18 cellular contexts compared by ENCODE assay signal in the genomic region with DNA sequence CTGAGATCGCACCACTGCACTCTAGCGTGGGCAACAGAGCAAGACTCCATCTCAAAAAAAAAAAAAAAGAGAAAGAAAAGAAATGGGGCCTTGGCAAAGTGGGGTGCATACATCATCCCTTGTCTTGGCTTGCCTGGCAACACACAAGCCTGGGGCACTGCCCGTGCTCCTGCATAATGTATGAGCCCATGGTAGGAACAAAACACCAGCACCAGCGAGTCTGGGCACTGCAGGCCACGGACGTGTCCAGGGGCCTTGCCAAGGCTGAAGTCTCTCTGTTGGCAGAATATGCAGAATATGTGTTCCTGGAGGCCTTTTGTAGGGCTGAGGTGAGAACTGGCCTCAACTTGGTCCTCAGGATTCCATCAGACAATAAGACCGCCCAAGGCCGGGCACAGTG. TPM values are rescaled to one million over a fixed set of nuclear protein-coding genes. Genes with fewer than 3 reads are reported as not detected.
DNase-seq lines count a peak whose midpoint lies in the region; TF ChIP-seq lines count a peak whose summit lies in the region.
"Had no signal": no experiment of that assay in that cellular context is flagged by ENCODE, and none has a peak within 500 bp of the region (broad histone marks: within the 10 kb centered on the region; RNA-seq: fewer than 3 reads in every experiment).

No MANE protein-coding gene starts in this region.

- H3K27me3 ChIP-seq in dorsolateral prefrontal cortex (no peaks in the 10 kb centered on the region), mesenchymal stem cell (ENCODE audit: control insufficient read depth in 1 of 2, insufficient read depth in 1 of 2, low read length in 2 of 2) (peaks cover 4 to 5% of the 10 kb centered on the region in 2 experiments), tibial nerve (no peaks in the 10 kb centered on the region)
- H3K27me3 ChIP-seq: BLaER1 treated with 17β-estradiol and CSF1 and Interleukin-3, amounts not matched to agents 10 nM and 100 nM; Peyer's patch had no signal

- WGBS in mesenchymal stem cell, result 95% methylated on average over 8 of the region's 8 CpGs
- WGBS in tibial nerve, 2 donors, result 90 to 91% methylated on average over 8 of the region's 8 CpGs

- no peak for TF ChIP-seq CTCF in dorsolateral prefrontal cortex (IDR thresholded peaks at IDR 0.05 in 54 of 56, conservative IDR thresholded peaks at IDR 0.05 in 2 of 56; ENCODE audit: low read depth in 1 of 56, partially characterized antibody in 56 of 56)
- TF ChIP-seq CTCF in tibial nerve (IDR thresholded peaks at IDR 0.05), result no peak
- TF ChIP-seq CTCF in OCI-LY7 (conservative IDR thresholded peaks at IDR 0.05; ENCODE audit: low read length), result no peak

- CTCF ChIA-PET in OCI-LY7 (lab: Charles Lee; ENCODE audit: unreplicated experiment), result interaction anchor here (2.6 kb wide), 1 partner anchor 17 kb away, joined by 7 read pairs; no protein-coding TSS in a partner anchor

- no peaks in the 10 kb centered on the region for H3K9me3 Mint-ChIP-seq in IgD-negative memory B cell

- DNase-seq in dorsolateral prefrontal cortex (peak in 6 of 10 donors; percentile 63 to 80 (median 74)), mesenchymal stem cell (no peak), posterior vena cava (ENCODE audit: low spot score) (peak; percentile 67), tibial nerve (ENCODE audit: low spot score in 2 of 2) (no peak), OCI-LY7 (ENCODE audit: low spot score) (no peak), SKM-1 treated with dmso at 0.1 percent for 144 hours (lab: John Stamatoyannopoulos, UW; ENCODE audit: unreplicated experiment) (no peak), NCI-H2029 treated with DMSO at 0.1 percent for 48 hours (lab: John Stamatoyannopoulos, UW) (no peak)
- DNase-seq: GOT3, NCI-H1436 treated with DMSO at 0.1 percent for 48 hours, NCI-H2081 treated with DMSO at 0.1 percent for 48 hours, NCI-H524 treated with DMSO at 0.1 percent for 48 hours, Peyer's patch, Right ventricle myocardium superior had no signal

- peak overlapping the region; percentile 12 for H2BK15ac ChIP-seq in mesenchymal stem cell (ENCODE audit: low read depth, poor library complexity, severe bottlenecking)

- H3K23ac ChIP-seq in mesenchymal stem cell (ENCODE audit: low read length in 2 of 2), result peak overlapping the region in 1 of 2 experiments; percentile 5

- peaks cover 3% of the 10 kb centered on the region for H3K36me3 Mint-ChIP-seq in IgD-negative memory B cell

- POLR2A ChIA-PET in OCI-LY7 (lab: Charles Lee), result no interaction called here

- H3K4me2 ChIP-seq in mesenchymal stem cell (ENCODE audit: low read length, poor library complexity, severe bottlenecking) (no peak overlapping the region), OCI-LY7 (ENCODE audit: low read length) (no peak overlapping the region)
- H3K4me2 ChIP-seq: BLaER1 treated with 17β-estradiol and CSF1 and Interleukin-3, amounts not matched to agents 10 nM and 100 nM; KMS-11 had no signal

- no peak overlapping the region for H2BK120ac ChIP-seq in mesenchymal stem cell (ENCODE audit: low read depth, low read length)

- peaks cover 3% of the 10 kb centered on the region for H3K27me3 Mint-ChIP-seq in IgD-negative memory B cell

- H3K79me2 ChIP-seq in OCI-LY7 (ENCODE audit: insufficient read depth, low read depth, low read length), result no peaks in the 10 kb centered on the region

- H3K4me3 Mint-ChIP-seq in IgD-negative memory B cell, result peak overlapping the region in 1 of 4 donors; percentile 85

- H2BK5ac ChIP-seq in mesenchymal stem cell (ENCODE audit: low read depth, low read length, poor library complexity, severe bottlenecking), result no peak overlapping the region

- H3K18ac ChIP-seq in mesenchymal stem cell (ENCODE audit: low read depth in 1 of 2, low read length in 2 of 2), result no peak overlapping the region

- TF ChIP-seq POLR2A in tibial nerve (IDR thresholded peaks at IDR 0.05), result no peak

- intact Hi-C loops in dorsolateral prefrontal cortex (cut with DNase I), result no loop called here
- intact Hi-C loops in posterior vena cava (cut with DNase I), result no loop called here
- intact Hi-C loops in OCI-LY7 (cut with micrococcal nuclease; ENCODE audit: unreplicated experiment), result no loop called here

- H3K9me2 ChIP-seq in OCI-LY7 (ENCODE audit: insufficient read depth, low read length), result no peaks in the 10 kb centered on the region

- H3K4me1 ChIP-seq in mesenchymal stem cell (ENCODE audit: control insufficient read depth, insufficient read depth, low read depth, low read length) (peaks cover 7% of the 10 kb centered on the region), tibial nerve (peaks cover 0 to 24% (median 13%) of the 10 kb centered on the region in 4 donors), OCI-LY7 (ENCODE audit: insufficient read depth, low read length, poor library complexity, severe bottlenecking) (peaks cover 21% of the 10 kb centered on the region)

- no peak overlapping the region for H2BK12ac ChIP-seq in mesenchymal stem cell (ENCODE audit: low read length in 2 of 2)

- H3K9ac ChIP-seq in mesenchymal stem cell (ENCODE audit: low read length), result no peak overlapping the region
- H3K9ac ChIP-seq: BLaER1 treated with 17β-estradiol and CSF1 and Interleukin-3, amounts not matched to agents 10 nM and 100 nM; KMS-11 had no signal

- TF ChIP-seq EP300 in tibial nerve (IDR thresholded peaks at IDR 0.05), result no peak

- H3K79me1 ChIP-seq in mesenchymal stem cell (replicated peaks; ENCODE audit: low read length, poor library complexity, severe bottlenecking), result peaks cover 7% of the 10 kb centered on the region

- H3K14ac ChIP-seq in mesenchymal stem cell (ENCODE audit: low read length in 2 of 2), result no peak overlapping the region

- no peak overlapping the region for H2AK5ac ChIP-seq in mesenchymal stem cell (ENCODE audit: low read length, severe bottlenecking)

- H3K4me3 ChIP-seq in dorsolateral prefrontal cortex (no peak overlapping the region), mesenchymal stem cell (ENCODE audit: insufficient read depth in 1 of 2, low read depth in 1 of 2, low read length in 2 of 2) (no peak overlapping the region), tibial nerve (no peak overlapping the region), OCI-LY7 (ENCODE audit: low read depth, low read length, poor library complexity, severe bottlenecking) (no peak overlapping the region)
- H3K4me3 ChIP-seq: BLaER1 treated with 17β-estradiol and CSF1 and Interleukin-3, amounts not matched to agents 10 nM and 100 nM; Peyer's patch had no signal

- H3K27ac Mint-ChIP-seq in IgD-negative memory B cell, result peak overlapping the region; percentile 31 to 99 (median 33)

- no peak overlapping the region for H4K8ac ChIP-seq in mesenchymal stem cell (ENCODE audit: low read length)

- H3K4me1 Mint-ChIP-seq in IgD-negative memory B cell, result peaks cover 7 to 9% (median 7%) of the 10 kb centered on the region in 3 donors

- no peak overlapping the region for H3K4ac ChIP-seq in mesenchymal stem cell (ENCODE audit: low read depth in 1 of 2, low read length in 2 of 2)

- peak overlapping the region in 36 of 59 donors; percentile 1 to 78 (median 56) for H3K27ac ChIP-seq in dorsolateral prefrontal cortex
- no peak overlapping the region for H3K27ac ChIP-seq in mesenchymal stem cell (ENCODE audit: low read length, poor library complexity, severe bottlenecking)
- H3K27ac ChIP-seq in tibial nerve, result no peak overlapping the region
- H3K27ac ChIP-seq in OCI-LY7 (ENCODE audit: low read depth, low read length, poor library complexity, severe bottlenecking), result no peak overlapping the region
- H3K27ac ChIP-seq: BLaER1 treated with 17β-estradiol and CSF1 and Interleukin-3, amounts not matched to agents 10 nM and 100 nM; KMS-11; Peyer's patch had no signal

- H4K20me1 ChIP-seq in OCI-LY7 (ENCODE audit: insufficient read depth, low read length), result no peaks in the 10 kb centered on the region
- H4K20me1 ChIP-seq: BLaER1 treated with 17β-estradiol and CSF1 and Interleukin-3, amounts not matched to agents 10 nM and 100 nM had no signal

- no peak overlapping the region for H2AFZ ChIP-seq in mesenchymal stem cell (ENCODE audit: low read depth, low read length)
- H2AFZ ChIP-seq in OCI-LY7 (ENCODE audit: low read length), result no peak overlapping the region

- no peaks in the 10 kb centered on the region for H3K36me3 ChIP-seq in mesenchymal stem cell (ENCODE audit: control insufficient read depth in 1 of 2, insufficient read depth in 2 of 2, low read depth in 1 of 2, low read length in 2 of 2)
- no peaks in the 10 kb centered on the region for H3K36me3 ChIP-seq in tibial nerve
- no peaks in the 10 kb centered on the region for H3K36me3 ChIP-seq in OCI-LY7 (ENCODE audit: insufficient read depth, low read length)
- H3K36me3 ChIP-seq: BLaER1 treated with 17β-estradiol and CSF1 and Interleukin-3, amounts not matched to agents 10 nM and 100 nM; Peyer's patch had no signal

- no peaks in the 10 kb centered on the region for H3K9me3 ChIP-seq in mesenchymal stem cell (ENCODE audit: control insufficient read depth, low read length)
- no peaks in the 10 kb centered on the region for H3K9me3 ChIP-seq in tibial nerve
- no peaks in the 10 kb centered on the region for H3K9me3 ChIP-seq in OCI-LY7 (ENCODE audit: low read length)
- H3K9me3 ChIP-seq: BLaER1 treated with 17β-estradiol and CSF1 and Interleukin-3, amounts not matched to agents 10 nM and 100 nM; Peyer's patch had no signal

- H4K91ac ChIP-seq in mesenchymal stem cell (ENCODE audit: low read length), result no peak overlapping the region

- no TSS peak for BruUV-seq in OCI-LY7 (replicated peaks; lab: Mats Ljungman, UMichigan)

RNA-seq across cellular contexts. Expression of gene ALDOA, which starts 15.7 kb away (rescaled TPM):
- 884 TPM for polyA plus RNA-seq in IgD-negative memory B cell
- total RNA-seq in dorsolateral prefrontal cortex (1,000 to 10,000 TPM in 119 of 120 experiments, 100 to 1,000 TPM in 1; 996 to 2,428 (median 1,936) TPM), posterior vena cava (100 to 1,000 TPM; 937 to 987 TPM), tibial nerve (100 to 1,000 TPM; 474 to 649 (median 487) TPM), OCI-LY7 (2022) (811 and 1,029 TPM in 2 replicates)
- polyA plus RNA-seq in mesenchymal stem cell (2013, experiment 1 of 2), result 915 TPM
- polyA plus RNA-seq in mesenchymal stem cell (2013, experiment 2 of 2), result 888 TPM
- 646 and 809 TPM in 2 replicates for total RNA-seq in OCI-LY7 (2014; rRNA removed; shearing (Covaris generic))

RNA-seq across cellular contexts. Expression of gene TLCD3B, which starts 18.8 kb away (rescaled TPM):
- polyA plus RNA-seq in IgD-negative memory B cell, result not detected
- 10 to 100 TPM; 11.7 to 72.6 (median 42.0) TPM for total RNA-seq in dorsolateral prefrontal cortex
- 0.08 TPM for polyA plus RNA-seq in mesenchymal stem cell (2013, experiment 1 of 2)
- polyA plus RNA-seq in mesenchymal stem cell (2013, experiment 2 of 2), result 0.05 TPM
- not detected for total RNA-seq in posterior vena cava
- total RNA-seq in tibial nerve, result not detected
- 2.6 and 4.3 TPM in 2 replicates for total RNA-seq in OCI-LY7 (2014; rRNA removed; shearing (Covaris generic))
- 17.6 and 21.3 TPM in 2 replicates for total RNA-seq in OCI-LY7 (2022)
- total RNA-seq: Daoy, Peyer's patch, Right ventricle myocardium superior had no signal

RNA-seq across cellular contexts. Expression of gene PPP4C, which starts 25.9 kb away (rescaled TPM):
- polyA plus RNA-seq in IgD-negative memory B cell, result 187 TPM
- total RNA-seq in dorsolateral prefrontal cortex (10 to 100 TPM; 23.6 to 41.9 (median 31.5) TPM), posterior vena cava (10 to 100 TPM; 40.0 to 46.9 TPM), tibial nerve (10 to 100 TPM; 21.1 to 54.3 (median 34.3) TPM), OCI-LY7 (2022) (124 and 130 TPM in 2 replicates)
- 94.1 TPM for polyA plus RNA-seq in mesenchymal stem cell (2013, experiment 1 of 2)
- 95.2 TPM for polyA plus RNA-seq in mesenchymal stem cell (2013, experiment 2 of 2)
- 137 and 144 TPM in 2 replicates for total RNA-seq in OCI-LY7 (2014; rRNA removed; shearing (Covaris generic))

RNA-seq across cellular contexts. Expression of gene C16orf92, which starts 26.9 kb away (rescaled TPM):
- not detected for polyA plus RNA-seq in IgD-negative memory B cell
- total RNA-seq in dorsolateral prefrontal cortex, result not detected
- not detected for polyA plus RNA-seq in mesenchymal stem cell (2013, experiment 1 of 2)
- not detected for polyA plus RNA-seq in mesenchymal stem cell (2013, experiment 2 of 2)
- not detected for total RNA-seq in posterior vena cava
- total RNA-seq in tibial nerve, result not detected
- total RNA-seq in OCI-LY7 (2014; rRNA removed; shearing (Covaris generic)), result not detected in 2 replicates
- total RNA-seq in OCI-LY7 (2022), result not detected in 2 replicates
- total RNA-seq: Daoy, M059J, Peyer's patch, Right ventricle myocardium superior had no signal

RNA-seq across cellular contexts. Expression of gene DOC2A, which starts 39.0 kb away (rescaled TPM):
- not detected for polyA plus RNA-seq in IgD-negative memory B cell
- total RNA-seq in dorsolateral prefrontal cortex (100 to 1,000 TPM in 46 of 120 experiments, 10 to 100 TPM in 74; 29.5 to 138 (median 93.2) TPM), posterior vena cava (under 1 TPM; 0.28 to 0.33 TPM), tibial nerve (1 to 10 TPM in 2 of 4 donors, under 1 TPM in 2; 0.44 to 4.2 (median 1.7) TPM), OCI-LY7 (2022) (0.31 and 0.91 TPM in 2 replicates)
- polyA plus RNA-seq in mesenchymal stem cell (2013, experiment 1 of 2), result 0.22 TPM
- 0.25 TPM for polyA plus RNA-seq in mesenchymal stem cell (2013, experiment 2 of 2)
- total RNA-seq in OCI-LY7 (2014; rRNA removed; shearing (Covaris generic)), result not detected in 2 replicates
- total RNA-seq: Daoy had no signal

Comparison
In these comparisons a context has a peak if more than half of its experiments do, and no peak if none do; other contexts are left out.
1. DNase-seq: peak in dorsolateral prefrontal cortex (6 of 10) and posterior vena cava (single experiment); none in mesenchymal stem cell (single experiment), tibial nerve (0 of 2), OCI-LY7 (single experiment), SKM-1 treated with dmso at 0.1 percent for 144 hours (single experiment) and NCI-H2029 treated with DMSO at 0.1 percent for 48 hours (single experiment).
2. H3K27ac ChIP-seq: peak in dorsolateral prefrontal cortex (36 of 59); none in mesenchymal stem cell (single experiment), tibial nerve (0 of 4) and OCI-LY7 (single experiment).